ENCODE assay signal across 17 cellular contexts in genomic region chr3:65093641-65094040, GRCh38.
"Had no signal": no experiment of that assay in that cellular context is flagged by ENCODE, and none has a peak within 500 bp of the region (broad histone marks: within the 10 kb centered on the region; RNA-seq: fewer than 3 reads in every experiment).

No MANE protein-coding gene starts in this region.

- H3K9me3 ChIP-seq: esophagus muscularis mucosa, gastroesophageal sphincter, heart left ventricle, left lung, lower lobe of right lung had no signal

- H3K4me1 Mint-ChIP-seq: naive thymus-derived CD4-positive, alpha-beta T cell had no signal

- H3K27me3 ChIP-seq: dorsolateral prefrontal cortex, esophagus muscularis mucosa, foreskin keratinocyte, gastroesophageal sphincter, heart left ventricle, left lung had no signal

- H3K27me3 Mint-ChIP-seq: naive thymus-derived CD4-positive, alpha-beta T cell had no signal

- H3K4me3 Mint-ChIP-seq: naive thymus-derived CD4-positive, alpha-beta T cell had no signal

- H3K36me3 Mint-ChIP-seq: naive thymus-derived CD4-positive, alpha-beta T cell had no signal

- H3K4me1 ChIP-seq: esophagus muscularis mucosa, foreskin keratinocyte, gastroesophageal sphincter, heart left ventricle, left lung, lower lobe of right lung had no signal

- H3K36me3 ChIP-seq: esophagus muscularis mucosa, gastroesophageal sphincter, heart left ventricle, left lung, lower lobe of right lung had no signal

- DNase-seq: dermis blood vessel endothelial cell; dorsolateral prefrontal cortex; effector CD4-positive, alpha-beta T cell; effector memory CD4-positive, alpha-beta T cell; foreskin keratinocyte; heart left ventricle; hippocampal formation; left cardiac atrium; left lung; left ventricle myocardium superior; lower lobe of right lung; mesendoderm; midbrain; naive thymus-derived CD4-positive, alpha-beta T cell had no signal

- ATAC-seq: foreskin keratinocyte; gastroesophageal sphincter; heart left ventricle; left cardiac atrium; left lung; left ventricle myocardium superior; lower lobe of right lung; naive thymus-derived CD4-positive, alpha-beta T cell had no signal

- H3K4me3 ChIP-seq: coronary artery, dorsolateral prefrontal cortex, esophagus muscularis mucosa, gastroesophageal sphincter, heart left ventricle, left lung, lower lobe of right lung had no signal

- H3K27ac ChIP-seq: coronary artery, dorsolateral prefrontal cortex, esophagus muscularis mucosa, foreskin keratinocyte, gastroesophageal sphincter, heart left ventricle, left lung, lower lobe of right lung had no signal

- H3K27ac Mint-ChIP-seq: naive thymus-derived CD4-positive, alpha-beta T cell had no signal
